In the genomic region with DNA sequence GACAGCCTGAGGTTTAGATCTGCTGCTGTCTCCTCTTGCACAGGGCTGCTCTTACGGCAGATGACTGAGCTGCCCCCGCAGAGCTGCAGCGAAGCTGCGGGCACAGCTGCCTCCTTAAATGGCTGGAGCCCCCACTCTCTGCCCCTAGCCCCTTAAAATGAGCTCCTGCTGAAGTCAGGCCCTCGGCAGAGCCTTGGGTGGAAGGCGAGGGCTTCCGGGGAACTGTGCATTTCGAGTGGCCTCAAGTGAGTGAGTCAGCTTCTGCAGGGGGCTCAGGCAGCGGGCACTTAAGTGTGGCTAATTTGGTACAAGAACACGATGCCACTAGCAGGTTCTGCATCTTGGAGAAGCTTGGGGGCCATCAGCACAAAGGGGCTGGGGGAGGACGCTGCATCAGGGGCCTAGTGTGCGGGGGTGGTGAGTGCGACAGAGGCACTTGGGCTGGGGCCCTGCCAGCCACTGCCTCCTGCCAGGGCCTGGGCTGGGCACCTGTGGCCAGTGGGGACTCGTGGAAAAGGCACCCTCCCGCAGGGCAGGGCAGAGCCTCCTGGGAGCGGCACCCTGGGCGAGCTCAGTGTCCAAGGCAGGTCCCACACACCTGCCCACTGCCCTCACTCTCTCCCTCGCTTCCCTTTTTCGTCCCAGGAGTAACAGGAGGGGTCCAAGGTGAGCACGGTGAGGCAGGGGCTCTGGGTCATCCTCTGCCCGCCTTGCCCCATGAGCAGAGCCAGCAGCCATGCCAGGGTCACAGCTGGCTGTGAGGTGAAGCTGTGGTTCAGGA, we compare ENCODE assay signal across 2 cellular contexts.
TF ChIP-seq lines count a peak whose summit lies in the region.

No MANE protein-coding gene starts in this region.

TF ChIP-seq in SK-N-SH, 30 proteins besides CTCF, POLR2A, EP300 and RAD21 (continued from another document):
- TF ChIP-seq USF1 (IDR thresholded peaks at IDR 0.05; ENCODE audit: borderline replicate concordance, low read depth) = no peak
- TF ChIP-seq TAF1 (IDR thresholded peaks at IDR 0.05; ENCODE audit: borderline replicate concordance, low read depth, low read length) = no peak
- TF ChIP-seq USF2 (IDR thresholded peaks at IDR 0.05; ENCODE audit: borderline replicate concordance, low read depth, low read length) = no peak
- TF ChIP-seq TEAD4 (IDR thresholded peaks at IDR 0.05; ENCODE audit: borderline replicate concordance, insufficient read depth) = no peak
- no peak for TF ChIP-seq YY1 (IDR thresholded peaks at IDR 0.05; ENCODE audit: low read depth)
- TF ChIP-seq NFIC (IDR thresholded peaks at IDR 0.05; ENCODE audit: borderline replicate concordance) = no peak
- TF ChIP-seq MXI1 (IDR thresholded peaks at IDR 0.05; ENCODE audit: low read depth, low read length) = no peak
- TF ChIP-seq FOXM1 (IDR thresholded peaks at IDR 0.05; ENCODE audit: low read depth) = no peak
- no peak for TF ChIP-seq ZBTB33 (IDR thresholded peaks at IDR 0.05; ENCODE audit: borderline replicate concordance, low read depth)
- TF ChIP-seq, protein P1, sequence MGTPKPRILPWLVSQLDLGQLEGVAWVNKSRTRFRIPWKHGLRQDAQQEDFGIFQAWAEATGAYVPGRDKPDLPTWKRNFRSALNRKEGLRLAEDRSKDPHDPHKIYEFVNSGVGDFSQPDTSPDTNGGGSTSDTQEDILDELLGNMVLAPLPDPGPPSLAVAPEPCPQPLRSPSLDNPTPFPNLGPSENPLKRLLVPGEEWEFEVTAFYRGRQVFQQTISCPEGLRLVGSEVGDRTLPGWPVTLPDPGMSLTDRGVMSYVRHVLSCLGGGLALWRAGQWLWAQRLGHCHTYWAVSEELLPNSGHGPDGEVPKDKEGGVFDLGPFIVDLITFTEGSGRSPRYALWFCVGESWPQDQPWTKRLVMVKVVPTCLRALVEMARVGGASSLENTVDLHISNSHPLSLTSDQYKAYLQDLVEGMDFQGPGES (IDR thresholded peaks at IDR 0.05; ENCODE audit: low read depth, low read length) = no peak
- no peak for TF ChIP-seq TCF12 (IDR thresholded peaks at IDR 0.05)
- TF ChIP-seq MEF2A (IDR thresholded peaks at IDR 0.05; ENCODE audit: borderline replicate concordance, low read depth) = no peak

TF ChIP-seq in SK-N-SH treated with all-trans-retinoic acid at 6 μM for 48 hours, 23 proteins besides CTCF, POLR2A, EP300 and RAD21 (continued from another document):
- TF ChIP-seq, protein P2, sequence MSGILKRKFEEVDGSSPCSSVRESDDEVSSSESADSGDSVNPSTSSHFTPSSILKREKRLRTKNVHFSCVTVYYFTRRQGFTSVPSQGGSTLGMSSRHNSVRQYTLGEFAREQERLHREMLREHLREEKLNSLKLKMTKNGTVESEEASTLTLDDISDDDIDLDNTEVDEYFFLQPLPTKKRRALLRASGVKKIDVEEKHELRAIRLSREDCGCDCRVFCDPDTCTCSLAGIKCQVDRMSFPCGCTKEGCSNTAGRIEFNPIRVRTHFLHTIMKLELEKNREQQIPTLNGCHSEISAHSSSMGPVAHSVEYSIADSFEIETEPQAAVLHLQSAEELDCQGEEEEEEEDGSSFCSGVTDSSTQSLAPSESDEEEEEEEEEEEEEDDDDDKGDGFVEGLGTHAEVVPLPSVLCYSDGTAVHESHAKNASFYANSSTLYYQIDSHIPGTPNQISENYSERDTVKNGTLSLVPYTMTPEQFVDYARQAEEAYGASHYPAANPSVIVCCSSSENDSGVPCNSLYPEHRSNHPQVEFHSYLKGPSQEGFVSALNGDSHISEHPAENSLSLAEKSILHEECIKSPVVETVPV (CRISPR knock-in tag; IDR thresholded peaks at IDR 0.05) = no peak
- TF ChIP-seq GLIS3 (CRISPR knock-in tag; IDR thresholded peaks at IDR 0.05) (no peak), ZNF565 (CRISPR knock-in tag; conservative IDR thresholded peaks at IDR 0.05; ENCODE audit: low read depth) (no peak), SNAI2 (CRISPR knock-in tag; IDR thresholded peaks at IDR 0.05) (no peak), TSHZ2 (CRISPR knock-in tag; IDR thresholded peaks at IDR 0.05) (no peak)
